In the genomic region with DNA sequence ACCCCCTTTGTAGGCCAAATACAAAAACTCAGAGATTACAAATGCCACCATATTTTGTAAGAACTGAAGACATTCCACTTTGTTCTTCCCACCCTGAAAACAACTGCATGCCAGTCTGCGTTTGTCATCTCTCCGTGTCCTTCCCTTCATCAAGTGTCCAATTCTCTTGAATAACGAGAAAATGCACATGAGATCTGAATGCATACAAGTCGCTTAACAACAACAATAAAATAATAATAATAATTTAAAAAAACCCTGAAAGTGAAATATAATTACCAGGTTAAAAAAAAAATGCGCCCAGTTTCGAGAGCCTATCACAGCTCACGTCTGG, we compare ENCODE assay signal across 8 cellular contexts.
DNase-seq lines count a peak whose midpoint lies in the region; ATAC-seq and TF ChIP-seq lines count a peak whose summit lies in the region.

No MANE protein-coding gene starts in this region.

- no peaks in the 10 kb centered on the region for H3K9me3 ChIP-seq in muscle layer of duodenum (ENCODE audit: control insufficient read depth in 1 of 2, low read length in 2 of 2)

- H3K4me3 ChIP-seq in brain microvascular endothelial cell (ENCODE audit: low read depth, low read length) = peak overlapping the region; percentile 70
- peak overlapping the region; percentile 37 to 74 for H3K4me3 ChIP-seq in muscle layer of duodenum (ENCODE audit: low read depth in 1 of 2, low read length in 2 of 2)

- TF ChIP-seq CTCF in brain microvascular endothelial cell (IDR thresholded peaks at IDR 0.05; ENCODE audit: low read depth, low read length, missing control alignments) = no peak

- in situ Hi-C loops in brain microvascular endothelial cell (cut with HindIII; ENCODE audit: low pct_ligation_motif_present, low sequenced_read_pairs) = no loop called here

- H3K27me3 ChIP-seq in brain microvascular endothelial cell (replicated peaks) (no peaks in the 10 kb centered on the region), muscle layer of duodenum (ENCODE audit: low read depth, low read length) (no peaks in the 10 kb centered on the region)

- no peaks in the 10 kb centered on the region for H3K4me1 Mint-ChIP-seq in stimulated activated naive CD8-positive, alpha-beta T cell treated with anti-CD3 and anti-CD28 coated beads, Interleukin-15, amount 100 ng/mL, for 72 hours

- no peaks in the 10 kb centered on the region for H3K9me3 Mint-ChIP-seq in stimulated activated naive CD8-positive, alpha-beta T cell treated with anti-CD3 and anti-CD28 coated beads, Interleukin-15, amount 100 ng/mL, for 72 hours

- no peaks in the 10 kb centered on the region for H3K4me1 ChIP-seq in muscle layer of duodenum (ENCODE audit: control insufficient read depth in 1 of 2, insufficient read depth in 2 of 2, low read length in 2 of 2)

- H3K27ac Mint-ChIP-seq in stimulated activated naive CD8-positive, alpha-beta T cell treated with anti-CD3 and anti-CD28 coated beads, Interleukin-15, amount 100 ng/mL, for 72 hours = no peak overlapping the region

- no peak for DNase-seq in stimulated activated naive CD8-positive, alpha-beta T cell treated with anti-CD3 and anti-CD28 coated beads, Interleukin-15, amount 100 ng/mL, for 72 hours
- no peak for DNase-seq in stimulated activated naive CD8-positive, alpha-beta T cell treated with anti-CD3 and anti-CD28 coated beads, Interleukin-15, Interleukin-2, amounts not matched to agents 100 U/mL and 50 U/mL, for 24 hours
- DNase-seq in brain microvascular endothelial cell (no peak), DMS 273 treated with DMSO at 0.1 percent for 48 hours (lab: John Stamatoyannopoulos, UW) (no peak), RKO (ENCODE audit: low spot score) (no peak), DMS53 treated with DMSO at 0.1 percent for 48 hours (lab: John Stamatoyannopoulos, UW; ENCODE audit: unreplicated experiment) (no peak)

- no peak overlapping the region for H3K27ac ChIP-seq in brain microvascular endothelial cell
- H3K27ac ChIP-seq in muscle layer of duodenum (ENCODE audit: low read length) = no peak overlapping the region

- H3K36me3 ChIP-seq in brain microvascular endothelial cell (replicated peaks) = no peaks in the 10 kb centered on the region
- no peaks in the 10 kb centered on the region for H3K36me3 ChIP-seq in muscle layer of duodenum (ENCODE audit: control insufficient read depth in 1 of 2, insufficient read depth in 2 of 2, low read length in 2 of 2)

- peaks cover 25% of the 10 kb centered on the region for H3K27me3 Mint-ChIP-seq in stimulated activated naive CD8-positive, alpha-beta T cell treated with anti-CD3 and anti-CD28 coated beads, Interleukin-15, amount 100 ng/mL, for 72 hours

- H3K4me3 Mint-ChIP-seq in stimulated activated naive CD8-positive, alpha-beta T cell treated with anti-CD3 and anti-CD28 coated beads, Interleukin-15, amount 100 ng/mL, for 72 hours = peak overlapping the region; percentile 68 to 88

- ATAC-seq in stimulated activated naive CD8-positive, alpha-beta T cell treated with anti-CD3 and anti-CD28 coated beads, Interleukin-15, amount 100 ng/mL, for 72 hours = no peak
- no peak for ATAC-seq in stimulated activated naive CD8-positive, alpha-beta T cell treated with anti-CD3 and anti-CD28 coated beads, Interleukin-15, Interleukin-2, amounts not matched to agents 100 U/mL and 50 U/mL, for 24 hours
- ATAC-seq in GM19328 (IDR thresholded peaks at IDR 0.05; ENCODE audit: unreplicated experiment) = no peak
